ENCODE assay signal across 18 cellular contexts in the genomic region with DNA sequence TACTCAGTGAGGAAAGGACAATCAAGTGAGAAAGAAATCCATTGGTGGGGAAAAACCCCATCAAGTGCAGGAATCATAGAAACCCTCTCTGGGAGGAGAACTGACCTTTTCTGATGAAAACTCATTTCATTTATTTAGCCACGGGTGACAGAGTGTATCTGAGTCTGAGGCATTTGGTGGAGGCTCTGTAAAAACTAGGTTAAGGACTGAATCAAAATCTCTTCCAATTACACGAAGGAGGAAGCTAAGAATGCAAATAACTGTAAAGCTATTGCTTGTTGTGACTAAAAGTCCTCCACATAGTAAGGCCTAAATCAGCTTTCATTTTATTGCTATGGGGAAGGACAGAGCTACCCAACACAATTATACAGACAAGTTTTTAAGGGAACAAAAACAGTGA.
DNase-seq lines count a peak whose midpoint lies in the region; ATAC-seq and TF ChIP-seq lines count a peak whose summit lies in the region.
"Had no signal": no experiment of that assay in that cellular context is flagged by ENCODE, and none has a peak within 500 bp of the region (broad histone marks: within the 10 kb centered on the region; RNA-seq: fewer than 3 reads in every experiment).

No MANE protein-coding gene starts in this region.

- H3K36me3 ChIP-seq in Karpas-422 (ENCODE audit: insufficient read depth, low read length): no peaks in the 10 kb centered on the region
- H3K36me3 ChIP-seq in muscle layer of duodenum (ENCODE audit: control insufficient read depth in 1 of 2, insufficient read depth in 2 of 2, low read length in 2 of 2): no peaks in the 10 kb centered on the region
- H3K36me3 ChIP-seq in tibial artery: no peaks in the 10 kb centered on the region

- peak overlapping the region; percentile 57 for H3K4me2 ChIP-seq in Karpas-422 (ENCODE audit: low read depth, low read length, poor library complexity, severe bottlenecking)

- peaks cover 66% of the 10 kb centered on the region for H3K4me1 Mint-ChIP-seq in chondrocyte (ENCODE audit: low read depth)
- H3K4me1 Mint-ChIP-seq: CD14-positive monocyte; central memory CD8-positive, alpha-beta T cell had no signal

- ATAC-seq in HG02588 (IDR thresholded peaks at IDR 0.05; ENCODE audit: unreplicated experiment): no peak
- ATAC-seq: stimulated activated naive CD8-positive, alpha-beta T cell treated with anti-CD3 and anti-CD28 coated beads, Interleukin-15, amount 100 ng/mL, for 72 hours had no signal

- H3K9me2 ChIP-seq in Karpas-422 (replicated peaks; ENCODE audit: insufficient read depth, low read length): no peaks in the 10 kb centered on the region

- no peaks in the 10 kb centered on the region for H3K27me3 Mint-ChIP-seq in chondrocyte (ENCODE audit: low read depth)
- H3K27me3 Mint-ChIP-seq: activated naive CD4-positive, alpha-beta T cell treated with anti-CD3 and anti-CD28 coated beads, Interleukin-2, amount 50 U/mL, for 24 hours had no signal

- peaks cover 8% of the 10 kb centered on the region for H3K9me3 Mint-ChIP-seq in chondrocyte (ENCODE audit: low read depth)
- H3K9me3 Mint-ChIP-seq: activated naive CD4-positive, alpha-beta T cell treated with anti-CD3 and anti-CD28 coated beads, Interleukin-2, amount 50 U/mL, for 24 hours; central memory CD8-positive, alpha-beta T cell; stimulated activated naive CD8-positive, alpha-beta T cell treated with anti-CD3 and anti-CD28 coated beads, Interleukin-15, amount 100 ng/mL, for 72 hours had no signal

- no peak overlapping the region for H3K4me3 Mint-ChIP-seq in chondrocyte (ENCODE audit: unreplicated experiment)
- H3K4me3 Mint-ChIP-seq: activated naive CD4-positive, alpha-beta T cell treated with anti-CD3 and anti-CD28 coated beads, Interleukin-2, amount 50 U/mL, for 24 hours; CD14-positive monocyte; central memory CD8-positive, alpha-beta T cell; stimulated activated naive CD8-positive, alpha-beta T cell treated with anti-CD3 and anti-CD28 coated beads, Interleukin-15, amount 100 ng/mL, for 72 hours had no signal

- no peaks in the 10 kb centered on the region for H4K20me1 ChIP-seq in Karpas-422 (ENCODE audit: insufficient read depth, low read depth, low read length)

- no peak for TF ChIP-seq CTCF in chondrocyte (IDR thresholded peaks at IDR 0.05)
- no peak for TF ChIP-seq CTCF in tibial artery (IDR thresholded peaks at IDR 0.05)

- H3K4me1 ChIP-seq in Karpas-422 (ENCODE audit: low read length) (peaks cover 51% of the 10 kb centered on the region), muscle layer of duodenum (ENCODE audit: control insufficient read depth in 1 of 2, insufficient read depth in 2 of 2, low read length in 2 of 2) (peaks cover 0 to 6% of the 10 kb centered on the region in 2 donors), tibial artery (peaks cover 0 to 56% (median 38%) of the 10 kb centered on the region in 4 donors)

- H3K9me3 ChIP-seq in Karpas-422 (ENCODE audit: low read length) (no peaks in the 10 kb centered on the region), muscle layer of duodenum (ENCODE audit: control insufficient read depth in 1 of 2, low read length in 2 of 2) (no peaks in the 10 kb centered on the region), tibial artery (no peaks in the 10 kb centered on the region)

- peaks cover 1% of the 10 kb centered on the region for H3K36me3 Mint-ChIP-seq in chondrocyte (ENCODE audit: low read depth)
- H3K36me3 Mint-ChIP-seq: activated naive CD4-positive, alpha-beta T cell treated with anti-CD3 and anti-CD28 coated beads, Interleukin-2, amount 50 U/mL, for 24 hours; CD14-positive monocyte had no signal

- DNase-seq in Karpas-422 (peak; percentile 76), chondrocyte (ENCODE audit: low spot score) (no peak), tibial artery (no peak), nucleus accumbens (lab: John Stamatoyannopoulos, UW) (no peak), cerebellar cortex (ENCODE audit: low spot score) (no peak)
- DNase-seq: activated CD4-positive, alpha-beta T cell treated with anti-CD3 and anti-CD28 coated beads for 4 hours; activated T-cell treated with anti-CD3 and anti-CD28 coated beads for 4 hours; DMS79 treated with DMSO at 0.1 percent for 48 hours; NCI-H1694 treated with DMSO at 0.1 percent for 48 hours; NCI-H526; small intestine; stimulated activated naive CD8-positive, alpha-beta T cell treated with anti-CD3 and anti-CD28 coated beads, Interleukin-15, amount 100 ng/mL, for 72 hours; T-helper 2 cell had no signal

- peak overlapping the region; percentile 9; the same call in 1 of the 2 replicates for H3K4me3 ChIP-seq in Karpas-422 (ENCODE audit: low read length)
- no peak overlapping the region for H3K4me3 ChIP-seq in muscle layer of duodenum (ENCODE audit: low read depth in 1 of 2, low read length in 2 of 2)
- no peak overlapping the region for H3K4me3 ChIP-seq in tibial artery

- H3K27ac ChIP-seq in Karpas-422 (ENCODE audit: low read length) (peak overlapping the region; percentile 63), muscle layer of duodenum (ENCODE audit: low read length) (peak overlapping the region; percentile 26), tibial artery (peak overlapping the region; percentile 72 to 75)

- peak overlapping the region; percentile 96 for H3K27ac Mint-ChIP-seq in chondrocyte (ENCODE audit: unreplicated experiment)
- H3K27ac Mint-ChIP-seq: activated naive CD4-positive, alpha-beta T cell treated with anti-CD3 and anti-CD28 coated beads, Interleukin-2, amount 50 U/mL, for 24 hours; CD14-positive monocyte; stimulated activated naive CD8-positive, alpha-beta T cell treated with anti-CD3 and anti-CD28 coated beads, Interleukin-15, amount 100 ng/mL, for 72 hours had no signal

- intact Hi-C loops in tibial artery (cut with DNase I; ENCODE audit: low total_unique reads): no loop called here

- H3K9ac ChIP-seq in Karpas-422 (ENCODE audit: low read length): peak overlapping the region; percentile 45

- peak overlapping the region; percentile 77 for H2AFZ ChIP-seq in Karpas-422 (ENCODE audit: low read length)

- H3K79me2 ChIP-seq in Karpas-422 (ENCODE audit: low read length): no peaks in the 10 kb centered on the region

- H3K27me3 ChIP-seq in Karpas-422 (ENCODE audit: low read length) (no peaks in the 10 kb centered on the region), muscle layer of duodenum (ENCODE audit: low read depth, low read length) (no peaks in the 10 kb centered on the region), tibial artery (no peaks in the 10 kb centered on the region)
